20 cellular contexts compared by ENCODE assay signal in the genomic region with DNA sequence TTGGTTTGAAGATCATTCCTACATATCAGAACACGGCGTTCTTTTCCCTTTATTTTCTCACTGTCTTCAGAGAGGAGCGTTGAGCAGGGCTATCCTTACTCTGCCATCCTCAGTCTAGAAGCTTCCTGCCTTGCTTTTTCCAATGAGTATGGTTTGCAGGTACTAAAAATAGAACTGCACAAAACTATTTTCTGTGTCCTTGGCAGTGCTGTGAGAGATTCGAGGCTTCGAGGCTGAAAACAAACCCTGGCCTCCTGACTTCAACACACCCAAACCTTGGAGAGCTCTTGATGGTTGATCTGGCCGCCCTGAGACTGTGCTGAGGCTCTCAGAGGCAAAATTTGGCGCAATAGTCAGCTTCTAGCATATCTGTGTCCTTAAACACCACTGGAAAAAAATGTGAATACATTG.
DNase-seq lines count a peak whose midpoint lies in the region; ATAC-seq, FAIRE-seq and TF ChIP-seq lines count a peak whose summit lies in the region.
"Had no signal": no experiment of that assay in that cellular context is flagged by ENCODE, and none has a peak within 500 bp of the region (broad histone marks: within the 10 kb centered on the region; RNA-seq: fewer than 3 reads in every experiment).

No MANE protein-coding gene starts in this region.

- no peak overlapping the region for H2AFZ ChIP-seq in mesenchymal stem cell (ENCODE audit: low read depth, low read length)

- H3K14ac ChIP-seq in mesenchymal stem cell (ENCODE audit: low read length in 2 of 2): no peak overlapping the region

- FAIRE-seq in D721Med (lab: Jason Lieb, UNC): no peak

- H2BK12ac ChIP-seq in mesenchymal stem cell (ENCODE audit: low read length in 2 of 2): no peak overlapping the region

- H3K36me3 ChIP-seq in mesenchymal stem cell (ENCODE audit: control insufficient read depth in 1 of 2, insufficient read depth in 2 of 2, low read depth in 1 of 2, low read length in 2 of 2): peaks cover 38 to 60% of the 10 kb centered on the region in 2 experiments
- peaks cover 3 to 7% of the 10 kb centered on the region in 2 donors for H3K36me3 ChIP-seq in stomach smooth muscle (ENCODE audit: control insufficient read depth in 2 of 2, insufficient read depth in 2 of 2, low read length in 2 of 2)
- H3K36me3 ChIP-seq: breast epithelium had no signal

- H3K4me1 ChIP-seq in mesenchymal stem cell (ENCODE audit: control insufficient read depth, insufficient read depth, low read depth, low read length) (peaks cover 3% of the 10 kb centered on the region), stomach smooth muscle (ENCODE audit: control insufficient read depth, insufficient read depth, low read length) (peaks cover 40% of the 10 kb centered on the region)
- H3K4me1 ChIP-seq: breast epithelium, SJCRH30 had no signal

- H3K27ac Mint-ChIP-seq in activated CD8-positive, alpha-beta memory T cell treated with anti-CD3 and anti-CD28 coated beads, Interleukin-2, amount 10 ng/mL, durations not matched to agents 7 days and 5 days: no peak overlapping the region

- no peak overlapping the region for H3K18ac ChIP-seq in mesenchymal stem cell (ENCODE audit: low read depth in 1 of 2, low read length in 2 of 2)

- CTCF ChIA-PET in activated CD8-positive, alpha-beta memory T cell treated with anti-CD3 and anti-CD28 coated beads, Interleukin-2, amount 10 ng/mL, durations not matched to agents 7 days and 5 days (lab: Charles Lee): interaction anchor here (0.7 kb wide), 1 partner anchor 29 kb away, joined by 3 read pairs; no protein-coding TSS in a partner anchor

- no peak overlapping the region for H2BK120ac ChIP-seq in mesenchymal stem cell (ENCODE audit: low read depth, low read length)

- no peak overlapping the region for H4K8ac ChIP-seq in mesenchymal stem cell (ENCODE audit: low read length)

- H3K9me3 ChIP-seq in mesenchymal stem cell (ENCODE audit: control insufficient read depth, low read length): no peaks in the 10 kb centered on the region
- no peaks in the 10 kb centered on the region for H3K9me3 ChIP-seq in stomach smooth muscle (ENCODE audit: control insufficient read depth in 2 of 2, low read length in 2 of 2)
- H3K9me3 ChIP-seq: breast epithelium, SJCRH30, suprapubic skin had no signal

- peaks cover 2% of the 10 kb centered on the region for H3K36me3 Mint-ChIP-seq in activated CD8-positive, alpha-beta memory T cell treated with anti-CD3 and anti-CD28 coated beads, Interleukin-2, amount 10 ng/mL, durations not matched to agents 7 days and 5 days

- no peak overlapping the region for H3K9ac ChIP-seq in mesenchymal stem cell (ENCODE audit: low read length)
- no peak overlapping the region for H3K9ac ChIP-seq in stomach smooth muscle (ENCODE audit: low read length in 2 of 2)

- no peak overlapping the region for H3K27ac ChIP-seq in mesenchymal stem cell (ENCODE audit: low read length, poor library complexity, severe bottlenecking)
- peak overlapping the region; percentile 46 for H3K27ac ChIP-seq in stomach smooth muscle (ENCODE audit: low read length)
- H3K27ac ChIP-seq: breast epithelium, SJCRH30, suprapubic skin had no signal

- DNase-seq in activated CD8-positive, alpha-beta memory T cell treated with anti-CD3 and anti-CD28 coated beads, Interleukin-2, amount 10 ng/mL, durations not matched to agents 7 days and 5 days: peak; percentile 19
- DNase-seq in choroid plexus epithelial cell (ENCODE audit: low read depth) (peak; percentile 52), mesenchymal stem cell (peak; percentile 7), D721Med (ENCODE audit: insufficient read length, low spot score) (no peak), NOMO-1 treated with DMSO at 0.1 percent for 48 hours (lab: John Stamatoyannopoulos, UW; ENCODE audit: unreplicated experiment) (no peak), HuH-7 (ENCODE audit: low spot score) (no peak)
- no peak for DNase-seq in stimulated activated CD4-positive, alpha-beta T cell treated with anti-CD3 and anti-CD28 coated beads, Interleukin-15, amount 100 ng/mL, for 24 hours
- DNase-seq: activated naive CD4-positive, alpha-beta T cell treated with Interleukin-2 at 50 U/mL for 16 hours; effector CD4-positive, alpha-beta T cell; H7; KG1; NCI-H1048; NCI-H2081 treated with DMSO at 0.1 percent for 48 hours; NCI-H526; nucleus accumbens; OCI-M1; SJCRH30 had no signal

- H3K27me3 Mint-ChIP-seq in activated CD8-positive, alpha-beta memory T cell treated with anti-CD3 and anti-CD28 coated beads, Interleukin-2, amount 10 ng/mL, durations not matched to agents 7 days and 5 days: no peaks in the 10 kb centered on the region

- WGBS in mesenchymal stem cell: 83% methylated on average over 2 of the region's 7 CpGs

- TF ChIP-seq CTCF in choroid plexus epithelial cell (conservative IDR thresholded peaks at IDR 0.05; ENCODE audit: low read depth, low read length) (no peak), D721Med (IDR thresholded peaks at IDR 0.05; ENCODE audit: insufficient read depth, missing control alignments) (no peak)

- H3K9me3 Mint-ChIP-seq in activated CD8-positive, alpha-beta memory T cell treated with anti-CD3 and anti-CD28 coated beads, Interleukin-2, amount 10 ng/mL, durations not matched to agents 7 days and 5 days (ENCODE audit: low read depth): no peaks in the 10 kb centered on the region

- no peak overlapping the region for H3K23ac ChIP-seq in mesenchymal stem cell (ENCODE audit: low read length in 2 of 2)

- no peak overlapping the region for H3K4me3 ChIP-seq in choroid plexus epithelial cell (ENCODE audit: low read depth, low read length)
- H3K4me3 ChIP-seq in mesenchymal stem cell (ENCODE audit: insufficient read depth in 1 of 2, low read depth in 1 of 2, low read length in 2 of 2): no peak overlapping the region
- peak overlapping the region in 1 of 2 donors; percentile 11 for H3K4me3 ChIP-seq in stomach smooth muscle (ENCODE audit: low read length in 2 of 2)
- H3K4me3 ChIP-seq: breast epithelium, SJCRH30, suprapubic skin had no signal

- no peak overlapping the region for H3K4ac ChIP-seq in mesenchymal stem cell (ENCODE audit: low read depth in 1 of 2, low read length in 2 of 2)

- peaks cover 6% of the 10 kb centered on the region for H3K4me1 Mint-ChIP-seq in activated CD8-positive, alpha-beta memory T cell treated with anti-CD3 and anti-CD28 coated beads, Interleukin-2, amount 10 ng/mL, durations not matched to agents 7 days and 5 days

- no peak overlapping the region for H2BK15ac ChIP-seq in mesenchymal stem cell (ENCODE audit: low read depth, poor library complexity, severe bottlenecking)

- peaks cover 8% of the 10 kb centered on the region for H3K79me1 ChIP-seq in mesenchymal stem cell (replicated peaks; ENCODE audit: low read length, poor library complexity, severe bottlenecking)

- H3K4me3 Mint-ChIP-seq in activated CD8-positive, alpha-beta memory T cell treated with anti-CD3 and anti-CD28 coated beads, Interleukin-2, amount 10 ng/mL, durations not matched to agents 7 days and 5 days: no peak overlapping the region

- H3K4me2 ChIP-seq in mesenchymal stem cell (ENCODE audit: low read length, poor library complexity, severe bottlenecking): no peak overlapping the region

- no peak overlapping the region for H2BK5ac ChIP-seq in mesenchymal stem cell (ENCODE audit: low read depth, low read length, poor library complexity, severe bottlenecking)

- H4K91ac ChIP-seq in mesenchymal stem cell (ENCODE audit: low read length): no peak overlapping the region

- H3K27me3 ChIP-seq in mesenchymal stem cell (ENCODE audit: control insufficient read depth in 1 of 2, insufficient read depth in 1 of 2, low read length in 2 of 2) (no peaks in the 10 kb centered on the region), stomach smooth muscle (ENCODE audit: control insufficient read depth in 1 of 2, insufficient read depth in 2 of 2, low read length in 2 of 2) (no peaks in the 10 kb centered on the region)
- H3K27me3 ChIP-seq: breast epithelium, SJCRH30, suprapubic skin had no signal

- H2AK5ac ChIP-seq in mesenchymal stem cell (ENCODE audit: low read length, severe bottlenecking): no peak overlapping the region

- ATAC-seq in activated CD8-positive, alpha-beta memory T cell treated with anti-CD3 and anti-CD28 coated beads, Interleukin-2, amount 10 ng/mL, durations not matched to agents 7 days and 5 days: no peak

Comparison
In these comparisons a context has a peak if more than half of its experiments do, and no peak if none do; other contexts are left out.
1. DNase-seq: peak in activated CD8-positive, alpha-beta memory T cell treated with anti-CD3 and anti-CD28 coated beads, Interleukin-2, amount 10 ng/mL, durations not matched to agents 7 days and 5 days (single experiment), choroid plexus epithelial cell (single experiment) and mesenchymal stem cell (single experiment); none in stimulated activated CD4-positive, alpha-beta T cell treated with anti-CD3 and anti-CD28 coated beads, Interleukin-15, amount 100 ng/mL, for 24 hours (single experiment), D721Med (single experiment), NOMO-1 treated with DMSO at 0.1 percent for 48 hours (single experiment) and HuH-7 (single experiment).